16 cellular contexts compared by ENCODE assay signal in genomic region chr4:5656415-5656814, GRCh38. TPM values are rescaled to one million over a fixed set of nuclear protein-coding genes. Genes with fewer than 3 reads are reported as not detected.
DNase-seq lines count a peak whose midpoint lies in the region; TF ChIP-seq lines count a peak whose summit lies in the region.
"Had no signal": no experiment of that assay in that cellular context is flagged by ENCODE, and none has a peak within 500 bp of the region (broad histone marks: within the 10 kb centered on the region; RNA-seq: fewer than 3 reads in every experiment).

No MANE protein-coding gene starts in this region.

- TF ChIP-seq RAD21 in Ishikawa (IDR thresholded peaks at IDR 0.05; ENCODE audit: low read depth) (no peak), neural cell (conservative IDR thresholded peaks at IDR 0.05) (no peak)

- no TSS peak for BruUV-seq in A673 (replicated peaks; lab: Mats Ljungman, UMichigan)

- H3K4me3 ChIP-seq in A673 (ENCODE audit: low read depth, low read length, poor library complexity, severe bottlenecking) = no peak overlapping the region
- H3K4me3 ChIP-seq in neural cell (ENCODE audit: low read length) = no peak overlapping the region
- H3K4me3 ChIP-seq: GM23338 had no signal

- no peaks in the 10 kb centered on the region for H4K20me1 ChIP-seq in neural cell (ENCODE audit: insufficient read depth)

- H3K27me3 ChIP-seq in A673 (replicated peaks; ENCODE audit: insufficient read depth, low read depth, low read length, poor library complexity) (no peaks in the 10 kb centered on the region), neural cell (ENCODE audit: insufficient read depth, low read depth, low read length) (no peaks in the 10 kb centered on the region)
- H3K27me3 ChIP-seq: BE2C had no signal

- no peaks in the 10 kb centered on the region for H3K79me2 ChIP-seq in neural cell (replicated peaks; ENCODE audit: insufficient read depth, low read length)

- TF ChIP-seq CTCF in A673 (conservative IDR thresholded peaks at IDR 0.05; ENCODE audit: low read depth, low read length) = no peak
- no peak for TF ChIP-seq CTCF in neural cell (IDR thresholded peaks at IDR 0.05; ENCODE audit: poor library complexity, severe bottlenecking)

- intact Hi-C loops in A673 (cut with micrococcal nuclease; ENCODE audit: unreplicated experiment) = no loop called here

- no peak overlapping the region for H3K4me2 ChIP-seq in neural cell (ENCODE audit: low read length)
- H3K4me2 ChIP-seq: GM23338 had no signal

- H2AFZ ChIP-seq in neural cell (ENCODE audit: low read depth, low read length) = no peak overlapping the region
- H2AFZ ChIP-seq: GM23338 had no signal

- peaks cover under 1% of the 10 kb centered on the region for H3K36me3 ChIP-seq in A673 (ENCODE audit: insufficient read depth, low read length, poor library complexity, severe bottlenecking)
- no peaks in the 10 kb centered on the region for H3K36me3 ChIP-seq in neural cell (ENCODE audit: insufficient read depth, low read length)
- H3K36me3 ChIP-seq: BE2C had no signal

- H3K4me1 ChIP-seq in A673 (ENCODE audit: insufficient read depth, low read length, poor library complexity, severe bottlenecking) = no peaks in the 10 kb centered on the region
- H3K4me1 ChIP-seq: BE2C had no signal

- peak; percentile 9 for DNase-seq in A673 (ENCODE audit: low spot score)
- DNase-seq in dermis blood vessel endothelial cell = peak; percentile 14
- DNase-seq in GDM1 (lab: John Stamatoyannopoulos, UW) = no peak
- no peak for DNase-seq in inferior parietal cortex (ENCODE audit: extremely low spot score)
- no peak for DNase-seq in stimulated activated CD4-positive, alpha-beta T cell treated with anti-CD3 and anti-CD28 coated beads, Interleukin-4, amount 100 ng/mL, for 1 hour
- DNase-seq: BE2C; CD8-positive, alpha-beta T cell; COR-L47; DMS153; DMS79 treated with DMSO at 0.1 percent for 48 hours; EL; H7 had no signal

- CTCF ChIA-PET in A673 (lab: Charles Lee) = no interaction called here

- H3K9me2 ChIP-seq in neural cell (ENCODE audit: insufficient read depth, low read length) = no peaks in the 10 kb centered on the region

- H3F3A ChIP-seq in neural cell (ENCODE audit: insufficient read depth, low read length, poor library complexity, severe bottlenecking) = peaks cover 14% of the 10 kb centered on the region

- POLR2A ChIA-PET in A673 (lab: Charles Lee; ENCODE audit: low non-redundant PET) = no interaction called here

- TF ChIP-seq EP300 in Ishikawa (IDR thresholded peaks at IDR 0.05; ENCODE audit: borderline replicate concordance) (no peak), neural cell (conservative IDR thresholded peaks at IDR 0.05; ENCODE audit: poor library complexity, severe bottlenecking) (no peak)

- no peak overlapping the region for H3K27ac ChIP-seq in A673 (ENCODE audit: low read depth, low read length, poor library complexity, severe bottlenecking)
- H3K27ac ChIP-seq in neural cell (ENCODE audit: low read length) = peak overlapping the region; percentile 96

- H3K9me3 ChIP-seq in A673 (ENCODE audit: low read depth, low read length, poor library complexity, severe bottlenecking) (no peaks in the 10 kb centered on the region), neural cell (ENCODE audit: low read length) (no peaks in the 10 kb centered on the region)
- H3K9me3 ChIP-seq: BE2C had no signal

- peak overlapping the region; percentile 67 for H3K9ac ChIP-seq in neural cell (ENCODE audit: low read length)

TF ChIP-seq in Ishikawa, 13 proteins besides CTCF, POLR2A, EP300 and RAD21:
- peak; percentile 30; the same call in 1 of the 2 replicates for TF ChIP-seq USF1 (IDR thresholded peaks at IDR 0.05)
- no peak for TF ChIP-seq TEAD4 (IDR thresholded peaks at IDR 0.05)
- no peak for TF ChIP-seq FOXM1 (IDR thresholded peaks at IDR 0.05; ENCODE audit: borderline replicate concordance, low read depth)
- no peak for TF ChIP-seq NFIC (IDR thresholded peaks at IDR 0.05)
- TF ChIP-seq EGR1 (IDR thresholded peaks at IDR 0.05) = no peak

TF ChIP-seq in neural cell, 6 proteins besides CTCF, POLR2A, EP300 and RAD21:
- TF ChIP-seq REST (IDR thresholded peaks at IDR 0.05; ENCODE audit: borderline replicate concordance) (no peak), POLR2AphosphoS5 (IDR thresholded peaks at IDR 0.05) (no peak), MXI1 (conservative IDR thresholded peaks at IDR 0.05; ENCODE audit: poor library complexity, severe bottlenecking) (no peak), SMC3 (conservative IDR thresholded peaks at IDR 0.05; ENCODE audit: poor library complexity) (no peak), TAF1 (IDR thresholded peaks at IDR 0.05; ENCODE audit: low read depth) (no peak), EZH2 (IDR thresholded peaks at IDR 0.05; ENCODE audit: borderline replicate concordance, insufficient read depth, low read length, poor library complexity, severe bottlenecking) (no peak)

RNA-seq across cellular contexts. Expression of gene EVC2, which starts 51.9 kb away (rescaled TPM):
- 5.6 and 6.0 TPM in 2 replicates for total RNA-seq in A673 (2021)
- 8.7 and 11.9 TPM in 2 replicates for total RNA-seq in dermis blood vessel endothelial cell
- polyA plus RNA-seq in neural cell = 0.27 and 0.36 TPM in 2 replicates
- 0.35 TPM in 1 of 2 replicates, not detected in the other for polyA minus RNA-seq in neural cell

RNA-seq across cellular contexts. Expression of gene EVC, which starts 54.6 kb away (rescaled TPM):
- total RNA-seq in A673 (2021) = 17.3 and 20.6 TPM in 2 replicates
- total RNA-seq in dermis blood vessel endothelial cell = 14.1 and 20.4 TPM in 2 replicates
- polyA plus RNA-seq in neural cell = 0.48 and 0.62 TPM in 2 replicates
- 1.5 and 2.9 TPM in 2 replicates for polyA minus RNA-seq in neural cell
- polyA plus RNA-seq: CD14-positive monocyte had no signal

Comparison
In these comparisons a context has a peak if more than half of its experiments do, and no peak if none do; other contexts are left out.
1. DNase-seq: peak in A673 (single experiment) and dermis blood vessel endothelial cell (single experiment); none in GDM1 (single experiment), inferior parietal cortex (single experiment) and stimulated activated CD4-positive, alpha-beta T cell treated with anti-CD3 and anti-CD28 coated beads, Interleukin-4, amount 100 ng/mL, for 1 hour (single experiment).